ENCODE assay signal across 17 cellular contexts in genomic region chr15:60667925-60668324, GRCh38.
"Had no signal": no experiment of that assay in that cellular context is flagged by ENCODE, and none has a peak within 500 bp of the region (broad histone marks: within the 10 kb centered on the region; RNA-seq: fewer than 3 reads in every experiment).

No MANE protein-coding gene starts in this region.

- H3K27ac Mint-ChIP-seq: naive thymus-derived CD4-positive, alpha-beta T cell; stimulated activated memory B cell treated with anti-CD40 and anti-IgM and Interleukin-4, amounts not matched to agents 10 μg/mL and 1 μg/mL and 100 μg/mL, for 72 hours; stimulated activated naive CD8-positive, alpha-beta T cell treated with anti-CD3 and anti-CD28 coated beads, Interleukin-15, Interleukin-2, amounts not matched to agents 100 ng/mL and 50 ng/mL, for 24 hours had no signal

- DNase-seq: colonic mucosa; dermis blood vessel endothelial cell; effector CD4-positive, alpha-beta T cell; heart left ventricle; hippocampal formation; kidney glomerular epithelial cell; naive thymus-derived CD4-positive, alpha-beta T cell; ovary; right lobe of liver; stimulated activated CD4-positive, alpha-beta T cell treated with anti-CD3 and anti-CD28 coated beads, Interleukin-4, amount 100 ng/mL, for 1 hour; stimulated activated CD8-positive, alpha-beta memory T cell treated with anti-CD3 and anti-CD28 coated beads, Interleukin-4, amount 100 ng/mL, for 48 hours; tibial artery; upper lobe of left lung; uterus had no signal

- H3K9me3 ChIP-seq: colonic mucosa, heart left ventricle, ovary, right lobe of liver, tibial artery, upper lobe of left lung, uterus had no signal

- H3K4me1 Mint-ChIP-seq: neural crest cell; stimulated activated memory B cell treated with anti-CD40 and anti-IgM and Interleukin-4, amounts not matched to agents 10 μg/mL and 1 μg/mL and 100 μg/mL, for 72 hours had no signal

- H3K27ac ChIP-seq: colonic mucosa, heart left ventricle, ovary, right lobe of liver, tibial artery, upper lobe of left lung, uterus had no signal

- H3K27me3 ChIP-seq: colonic mucosa, heart left ventricle, ovary, right lobe of liver, tibial artery, upper lobe of left lung, uterus had no signal

- H3K4me3 Mint-ChIP-seq: neural crest cell; stimulated activated memory B cell treated with anti-CD40 and anti-IgM and Interleukin-4, amounts not matched to agents 10 μg/mL and 1 μg/mL and 100 μg/mL, for 72 hours had no signal

- H3K36me3 Mint-ChIP-seq: naive thymus-derived CD4-positive, alpha-beta T cell; stimulated activated memory B cell treated with anti-CD40 and anti-IgM and Interleukin-4, amounts not matched to agents 10 μg/mL and 1 μg/mL and 100 μg/mL, for 72 hours had no signal

- H3K36me3 ChIP-seq: colonic mucosa, heart left ventricle, ovary, right lobe of liver, tibial artery, upper lobe of left lung, uterus had no signal

- H3K4me1 ChIP-seq: colonic mucosa, right lobe of liver, tibial artery, upper lobe of left lung, uterus had no signal

- ATAC-seq: heart left ventricle; right lobe of liver; stimulated activated memory B cell treated with anti-CD40 and anti-IgM and Interleukin-4, amounts not matched to agents 10 μg/mL and 1 μg/mL and 100 μg/mL, for 72 hours had no signal

- H3K27me3 Mint-ChIP-seq: stimulated activated naive CD8-positive, alpha-beta T cell treated with anti-CD3 and anti-CD28 coated beads, Interleukin-15, Interleukin-2, amounts not matched to agents 100 ng/mL and 50 ng/mL, for 24 hours had no signal

- H3K4me3 ChIP-seq: colonic mucosa, heart left ventricle, ovary, right lobe of liver, tibial artery, upper lobe of left lung, uterus had no signal

- H3K9me3 Mint-ChIP-seq: naive thymus-derived CD4-positive, alpha-beta T cell; neural crest cell; stimulated activated memory B cell treated with anti-CD40 and anti-IgM and Interleukin-4, amounts not matched to agents 10 μg/mL and 1 μg/mL and 100 μg/mL, for 72 hours; stimulated activated naive CD8-positive, alpha-beta T cell treated with anti-CD3 and anti-CD28 coated beads, Interleukin-15, Interleukin-2, amounts not matched to agents 100 ng/mL and 50 ng/mL, for 24 hours had no signal
